9 cellular contexts compared by ENCODE assay signal in the genomic region with DNA sequence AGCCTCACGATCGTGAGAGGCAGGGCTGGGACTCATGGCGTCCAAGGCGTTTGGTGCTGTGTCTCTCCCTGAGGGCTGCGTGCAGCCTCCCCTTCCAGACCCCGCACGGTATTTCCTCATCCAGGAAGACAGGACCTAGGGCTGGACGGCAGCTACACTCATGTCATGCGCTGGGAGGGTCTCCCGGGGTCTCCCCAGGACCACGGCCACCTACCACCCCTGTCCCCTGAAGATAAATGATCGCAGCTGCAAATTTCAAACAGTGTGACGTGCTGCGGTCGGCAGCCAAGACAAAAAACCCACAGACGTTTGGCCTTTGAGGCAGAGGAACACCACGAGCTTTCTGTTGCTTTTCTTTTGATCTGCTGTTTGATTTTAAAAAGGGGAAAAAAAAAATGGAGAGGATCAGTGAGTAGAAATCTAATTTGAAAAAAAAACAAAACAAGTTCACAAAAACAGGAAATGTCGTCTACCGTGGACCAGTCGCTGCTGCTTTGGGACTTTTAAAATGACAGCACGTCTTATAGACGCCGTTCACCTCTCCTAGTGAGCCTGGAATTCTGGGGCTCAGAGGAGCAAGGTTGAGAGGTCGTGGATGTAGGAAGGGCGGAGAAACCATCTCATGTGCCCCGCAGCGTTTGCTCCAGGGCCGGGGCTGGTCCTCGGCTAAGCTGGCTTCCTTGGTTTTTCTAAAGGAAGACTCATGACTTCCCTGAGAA.
DNase-seq lines count a peak whose midpoint lies in the region; ATAC-seq, FAIRE-seq and TF ChIP-seq lines count a peak whose summit lies in the region.
"Had no signal": no experiment of that assay in that cellular context is flagged by ENCODE, and none has a peak within 500 bp of the region (broad histone marks: within the 10 kb centered on the region; RNA-seq: fewer than 3 reads in every experiment).

No MANE protein-coding gene starts in this region.

- POLR2A ChIA-PET in activated CD4-positive, alpha-beta memory T cell treated with anti-CD3 and anti-CD28 coated beads for 36 hours (lab: Charles Lee): interaction anchor here (0.8 to 1.5 kb wide), 4 partner anchors 25 to 339 kb away, joined by 3 to 5 read pairs (median 4); no protein-coding TSS in a partner anchor
- POLR2A ChIA-PET in endothelial cell of umbilical vein (lab: Charles Lee): no interaction called here

- BruUV-seq in endothelial cell of umbilical vein (replicated peaks; lab: Mats Ljungman, UMichigan): no TSS peak

- H3K9ac ChIP-seq in endothelial cell of umbilical vein (replicated peaks; ENCODE audit: extremely low read depth, insufficient read depth, low read length): peak overlapping the region; percentile 36
- H3K9ac ChIP-seq in rectal smooth muscle tissue (ENCODE audit: low read length): no peak overlapping the region

- peaks cover 9% of the 10 kb centered on the region for H3K27me3 Mint-ChIP-seq in HFFc6 (ENCODE audit: insufficient read depth)
- no peaks in the 10 kb centered on the region for H3K27me3 Mint-ChIP-seq in activated CD4-positive, alpha-beta memory T cell treated with anti-CD3 and anti-CD28 coated beads for 36 hours

- H3K79me2 ChIP-seq in endothelial cell of umbilical vein (ENCODE audit: control insufficient read depth, insufficient read depth, low read length): no peaks in the 10 kb centered on the region

- no peaks in the 10 kb centered on the region for H3K36me3 ChIP-seq in endothelial cell of umbilical vein (ENCODE audit: control insufficient read depth in 2 of 2, extremely low read depth in 1 of 2, insufficient read depth in 2 of 2, low read length in 2 of 2)
- no peaks in the 10 kb centered on the region for H3K36me3 ChIP-seq in rectal smooth muscle tissue (ENCODE audit: control insufficient read depth, insufficient read depth, low read length)

- H3K4me1 ChIP-seq in endothelial cell of umbilical vein (ENCODE audit: control insufficient read depth, extremely low read depth, insufficient read depth, low read length): peaks cover 17% of the 10 kb centered on the region
- H3K4me1 ChIP-seq in rectal smooth muscle tissue (ENCODE audit: control insufficient read depth, insufficient read depth, low read length): peaks cover 3% of the 10 kb centered on the region

- intact Hi-C loops in activated CD4-positive, alpha-beta memory T cell treated with anti-CD3 and anti-CD28 coated beads for 36 hours (cut with micrococcal nuclease): loop anchor here (1.0 to 10.0 kb wide), 2 partner anchors 25 to 336 kb away; no protein-coding TSS in a partner anchor
- intact Hi-C loops in endothelial cell of umbilical vein (cut with micrococcal nuclease): loop anchor here (5.0 kb wide), 1 partner anchor 48 kb away; no protein-coding TSS in a partner anchor

- H3K4me3 ChIP-seq in endothelial cell of umbilical vein (replicated peaks in 1 of 3; ENCODE audit: insufficient read depth in 1 of 3, low read depth in 1 of 3, low read length in 3 of 3) (peak overlapping the region in 1 of 3 experiments; percentile 30), rectal smooth muscle tissue (ENCODE audit: low read length) (peak overlapping the region; percentile 33)

- H2AFZ ChIP-seq in endothelial cell of umbilical vein (ENCODE audit: low read depth, low read length): peak overlapping the region; percentile 65

- dilution Hi-C loops in endothelial cell of umbilical vein (cut with MboI; ENCODE audit: extremely low pct_ligation_motif_present, low sequenced_read_pairs): no loop called here

- DNase-seq in HFFc6: no peak
- peak; percentile 78 for DNase-seq in activated CD4-positive, alpha-beta memory T cell treated with anti-CD3 and anti-CD28 coated beads for 36 hours
- DNase-seq in endothelial cell of umbilical vein (ENCODE audit: low read depth, low spot score): peak; percentile 44

- CTCF ChIA-PET in activated CD4-positive, alpha-beta memory T cell treated with anti-CD3 and anti-CD28 coated beads for 36 hours (lab: Charles Lee): interaction anchor here (1.1 to 2.1 kb wide), 5 partner anchors 11 to 338 kb away, joined by 3 to 6 read pairs (median 4); no protein-coding TSS in a partner anchor
- CTCF ChIA-PET in endothelial cell of umbilical vein (lab: Charles Lee): interaction anchor here (0.9 to 1.6 kb wide), 4 partner anchors 9 to 339 kb away, joined by 3 to 5 read pairs (median 4); no protein-coding TSS in a partner anchor

- FAIRE-seq in endothelial cell of umbilical vein (lab: Jason Lieb, UNC): peak; percentile 84

- ATAC-seq in GM19397 (IDR thresholded peaks at IDR 0.05; ENCODE audit: unreplicated experiment) (no peak), GM19455 (IDR thresholded peaks at IDR 0.05; ENCODE audit: unreplicated experiment) (no peak), GM21526 (IDR thresholded peaks at IDR 0.05; ENCODE audit: low FRiP score, unreplicated experiment) (no peak), HG03135 (IDR thresholded peaks at IDR 0.05; ENCODE audit: unreplicated experiment) (no peak)
- ATAC-seq: Panc1 had no signal

- peaks cover 24% of the 10 kb centered on the region for H3K4me1 Mint-ChIP-seq in HFFc6 (ENCODE audit: low read depth)
- H3K4me1 Mint-ChIP-seq in activated CD4-positive, alpha-beta memory T cell treated with anti-CD3 and anti-CD28 coated beads for 36 hours (ENCODE audit: low read depth): peaks cover 39% of the 10 kb centered on the region

- no peaks in the 10 kb centered on the region for H3K9me3 Mint-ChIP-seq in HFFc6
- H3K9me3 Mint-ChIP-seq in activated CD4-positive, alpha-beta memory T cell treated with anti-CD3 and anti-CD28 coated beads for 36 hours: no peaks in the 10 kb centered on the region

- no peaks in the 10 kb centered on the region for H3K36me3 Mint-ChIP-seq in HFFc6 (ENCODE audit: low read depth)
- H3K36me3 Mint-ChIP-seq in activated CD4-positive, alpha-beta memory T cell treated with anti-CD3 and anti-CD28 coated beads for 36 hours: peaks cover 2% of the 10 kb centered on the region

- peak overlapping the region; percentile 26 for H3K27ac ChIP-seq in endothelial cell of umbilical vein (ENCODE audit: insufficient read depth, low read depth, low read length)
- H3K27ac ChIP-seq in rectal smooth muscle tissue (ENCODE audit: low read depth, low read length): no peak overlapping the region

- H3K9me3 ChIP-seq in endothelial cell of umbilical vein (replicated peaks; ENCODE audit: control insufficient read depth, insufficient read depth, low read length): no peaks in the 10 kb centered on the region

- TF ChIP-seq CTCF in HFFc6 (IDR thresholded peaks at IDR 0.05) (no peak), endothelial cell of umbilical vein (IDR thresholded peaks at IDR 0.05; ENCODE audit: extremely low read depth in 1 of 2, insufficient read depth in 1 of 2, low read depth in 1 of 2, low read length in 2 of 2) (no peak)

- H3K27me3 ChIP-seq in endothelial cell of umbilical vein (ENCODE audit: control insufficient read depth in 2 of 2, insufficient read depth in 2 of 2, low read length in 2 of 2) (no peaks in the 10 kb centered on the region), rectal smooth muscle tissue (ENCODE audit: control insufficient read depth, insufficient read depth, low read length) (no peaks in the 10 kb centered on the region)

- H3K4me3 Mint-ChIP-seq in HFFc6: peak overlapping the region; percentile 81
- H3K4me3 Mint-ChIP-seq in activated CD4-positive, alpha-beta memory T cell treated with anti-CD3 and anti-CD28 coated beads for 36 hours: peak overlapping the region; percentile 74

- H4K20me1 ChIP-seq in endothelial cell of umbilical vein (replicated peaks; ENCODE audit: control insufficient read depth, extremely low read depth, insufficient read depth, low read length): no peaks in the 10 kb centered on the region

- peak overlapping the region; percentile 53 for H3K4me2 ChIP-seq in endothelial cell of umbilical vein (ENCODE audit: insufficient read depth, low read length)

- no peak for TF ChIP-seq POLR2A in endothelial cell of umbilical vein (IDR thresholded peaks at IDR 0.05; ENCODE audit: low read depth, low read length)

- peak overlapping the region; percentile 70 for H3K27ac Mint-ChIP-seq in HFFc6
- H3K27ac Mint-ChIP-seq in activated CD4-positive, alpha-beta memory T cell treated with anti-CD3 and anti-CD28 coated beads for 36 hours: peak overlapping the region; percentile 89

- H3K9me1 ChIP-seq in endothelial cell of umbilical vein (replicated peaks; ENCODE audit: control insufficient read depth, extremely low read depth, insufficient read depth, low read length): no peaks in the 10 kb centered on the region

TF ChIP-seq in endothelial cell of umbilical vein, 7 proteins besides CTCF, POLR2A, EP300 and RAD21:
- TF ChIP-seq MYC (IDR thresholded peaks at IDR 0.05; ENCODE audit: low read depth, low read length): no peak
- TF ChIP-seq JUN (IDR thresholded peaks at IDR 0.05; ENCODE audit: borderline replicate concordance, insufficient read depth, insufficient read length, low read depth): no peak
- no peak for TF ChIP-seq POLR2AphosphoS5 (IDR thresholded peaks at IDR 0.05; ENCODE audit: insufficient read depth, low read depth, low read length)
- TF ChIP-seq, protein P1, sequence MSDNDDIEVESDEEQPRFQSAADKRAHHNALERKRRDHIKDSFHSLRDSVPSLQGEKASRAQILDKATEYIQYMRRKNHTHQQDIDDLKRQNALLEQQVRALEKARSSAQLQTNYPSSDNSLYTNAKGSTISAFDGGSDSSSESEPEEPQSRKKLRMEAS (IDR thresholded peaks at IDR 0.05; ENCODE audit: insufficient read depth, insufficient read length): no peak
- no peak for TF ChIP-seq FOS (IDR thresholded peaks at IDR 0.05; ENCODE audit: borderline replicate concordance, insufficient read depth, low read length)
- no peak for TF ChIP-seq GATA2 (IDR thresholded peaks at IDR 0.05; ENCODE audit: insufficient read depth, insufficient read length, low read depth, low read length)
- TF ChIP-seq EZH2 (IDR thresholded peaks at IDR 0.05; ENCODE audit: borderline replicate concordance, low read depth, low read length, severe bottlenecking): no peak
